ENCODE assay signal across 15 cellular contexts in the genomic region with DNA sequence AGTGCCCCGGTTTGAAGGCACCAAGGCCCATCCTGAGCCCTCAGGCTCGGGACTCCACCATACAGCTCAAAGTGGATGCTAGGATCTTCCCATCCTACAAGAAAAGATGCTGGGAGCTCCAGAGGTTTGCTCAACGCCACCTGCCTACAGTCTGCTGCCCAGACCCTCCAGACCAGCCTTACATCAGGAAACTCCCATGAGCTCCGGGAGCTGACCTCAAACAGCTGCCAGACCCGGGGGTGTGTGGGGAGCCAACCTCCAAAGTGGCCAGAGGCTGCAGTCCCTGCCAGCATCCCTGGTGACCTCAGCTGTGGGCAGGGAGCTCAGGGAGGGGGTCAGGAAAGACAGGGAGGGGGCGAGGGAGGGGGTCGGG. TPM values are rescaled to one million over a fixed set of nuclear protein-coding genes. Genes with fewer than 3 reads are reported as not detected.
A peak's percentile ranks its signal among the peaks of the same experiment; 100 is the strongest.
DNase-seq lines count a peak whose midpoint lies in the region; ATAC-seq, FAIRE-seq and TF ChIP-seq lines count a peak whose summit lies in the region.
"Had no signal": no experiment of that assay in that cellular context is flagged by ENCODE, and none has a peak within 500 bp of the region (broad histone marks: within the 10 kb centered on the region; RNA-seq: fewer than 3 reads in every experiment).

No MANE protein-coding gene starts in this region.

- no peaks in the 10 kb centered on the region for H3K27me3 ChIP-seq in CD4-positive, alpha-beta T cell (ENCODE audit: control insufficient read depth, insufficient read depth, low read length)
- H3K27me3 ChIP-seq in HUES64 (ENCODE audit: insufficient read depth, low read length) (peaks cover 6% of the 10 kb centered on the region; the same call in 1 of the 2 replicates), parathyroid adenoma (ENCODE audit: control insufficient read depth, insufficient read depth, low read length) (no peaks in the 10 kb centered on the region)

- intact Hi-C loops in CD4-positive, alpha-beta T cell (cut with DNase I, micrococcal nuclease): no loop called here

- H3K9me3 ChIP-seq in CD4-positive, alpha-beta T cell (ENCODE audit: control insufficient read depth, low read length): no peaks in the 10 kb centered on the region
- H3K9me3 ChIP-seq in HUES64 (ENCODE audit: insufficient read depth, low read depth, low read length) (no peaks in the 10 kb centered on the region), parathyroid adenoma (ENCODE audit: control insufficient read depth, low read length) (no peaks in the 10 kb centered on the region)

- CTCF ChIA-PET in CD4-positive, alpha-beta T cell (lab: Charles Lee): interaction anchor here (0.6 to 1.5 kb wide), 13 partner anchors 10 to 1231 kb away, joined by 3 to 8 read pairs (median 3); no protein-coding TSS in a partner anchor
- CTCF ChIA-PET in activated naive CD4-positive, alpha-beta T cell treated with anti-CD3 and anti-CD28 coated beads, Interleukin-2, amount 10 ng/mL, durations not matched to agents 7 days and 5 days (lab: Charles Lee): interaction anchor here (0.7 to 1.5 kb wide), 9 partner anchors 12 to 1885 kb away, joined by 3 to 7 read pairs (median 4); no protein-coding TSS in a partner anchor

- no peak for FAIRE-seq in D721Med (lab: Jason Lieb, UNC)

- no peak overlapping the region for H3K27ac ChIP-seq in CD4-positive, alpha-beta T cell (ENCODE audit: low read depth, low read length)
- H3K27ac ChIP-seq in HUES64 (ENCODE audit: low read depth, low read length): no peak overlapping the region
- no peak overlapping the region for H3K27ac ChIP-seq in parathyroid adenoma

- no peak overlapping the region for H3K4me2 ChIP-seq in parathyroid adenoma (ENCODE audit: low read length)

- H3K4me3 ChIP-seq in HUES64 (ENCODE audit: low read length): no peak overlapping the region
- H3K4me3 ChIP-seq in parathyroid adenoma (ENCODE audit: low read depth, low read length): no peak overlapping the region

- peak overlapping the region; percentile 63 for H3K9ac ChIP-seq in HUES64 (ENCODE audit: low read depth, low read length)
- no peak overlapping the region for H3K9ac ChIP-seq in parathyroid adenoma

- no peak for ATAC-seq in CD4-positive, alpha-beta T cell (ENCODE audit: poor library complexity)
- ATAC-seq in effector memory CD8-positive, alpha-beta T cell (replicated peaks): no peak
- ATAC-seq in GM21528 (IDR thresholded peaks at IDR 0.05; ENCODE audit: low FRiP score, unreplicated experiment): no peak

- TF ChIP-seq CTCF in CD4-positive, alpha-beta T cell (IDR thresholded peaks at IDR 0.05): no peak
- peak; percentile 3 for TF ChIP-seq CTCF in parathyroid adenoma (IDR thresholded peaks at IDR 0.05)
- TF ChIP-seq CTCF in D721Med (IDR thresholded peaks at IDR 0.05; ENCODE audit: insufficient read depth, missing control alignments): no peak

- H3K36me3 ChIP-seq in HUES64 (ENCODE audit: insufficient read depth, low read length): no peaks in the 10 kb centered on the region
- H3K36me3 ChIP-seq in parathyroid adenoma (ENCODE audit: control insufficient read depth, insufficient read depth, low read length): no peaks in the 10 kb centered on the region

- H3K79me2 ChIP-seq in parathyroid adenoma: no peaks in the 10 kb centered on the region

- H2AFZ ChIP-seq in parathyroid adenoma: peak overlapping the region; percentile 25

- peak overlapping the region; percentile 11 for H3K4me3 Mint-ChIP-seq in CD4-positive, alpha-beta T cell
- peak overlapping the region; percentile 22 to 67 for H3K4me3 Mint-ChIP-seq in effector memory CD8-positive, alpha-beta T cell
- no peak overlapping the region for H3K4me3 Mint-ChIP-seq in activated naive CD4-positive, alpha-beta T cell treated with anti-CD3 and anti-CD28 coated beads, Interleukin-2, amount 10 ng/mL, durations not matched to agents 7 days and 5 days
- H3K4me3 Mint-ChIP-seq: stimulated activated naive CD8-positive, alpha-beta T cell treated with anti-CD3 and anti-CD28 coated beads, Interleukin-15, Interleukin-2, amounts not matched to agents 100 ng/mL and 50 ng/mL, for 24 hours had no signal

- H3K4me1 Mint-ChIP-seq in CD4-positive, alpha-beta T cell (ENCODE audit: low read depth): no peaks in the 10 kb centered on the region
- H3K4me1 Mint-ChIP-seq in effector memory CD8-positive, alpha-beta T cell (ENCODE audit: low read depth in 2 of 2): peaks cover 8% of the 10 kb centered on the region in 2 donors
- H3K4me1 Mint-ChIP-seq in activated naive CD4-positive, alpha-beta T cell treated with anti-CD3 and anti-CD28 coated beads, Interleukin-2, amount 10 ng/mL, durations not matched to agents 7 days and 5 days: peaks cover 2% of the 10 kb centered on the region

- POLR2A ChIA-PET in CD4-positive, alpha-beta T cell (lab: Charles Lee): interaction anchor here (0.6 to 1.8 kb wide), 3 partner anchors 64 to 439 kb away, joined by 3 to 4 read pairs (median 3); a partner anchor contains a TSS

- no peaks in the 10 kb centered on the region for H3K36me3 Mint-ChIP-seq in CD4-positive, alpha-beta T cell (ENCODE audit: low read depth)
- no peaks in the 10 kb centered on the region for H3K36me3 Mint-ChIP-seq in effector memory CD8-positive, alpha-beta T cell (ENCODE audit: insufficient read depth)
- no peaks in the 10 kb centered on the region for H3K36me3 Mint-ChIP-seq in activated naive CD4-positive, alpha-beta T cell treated with anti-CD3 and anti-CD28 coated beads, Interleukin-2, amount 10 ng/mL, durations not matched to agents 7 days and 5 days
- H3K36me3 Mint-ChIP-seq: CD8-positive, alpha-beta memory T cell had no signal

- 61% methylated on average over 7 of the region's 7 CpGs for WGBS in HUES64

- H3K4me1 ChIP-seq in HUES64 (ENCODE audit: insufficient read depth, low read length): peaks cover 5% of the 10 kb centered on the region; the same call in 1 of the 2 replicates
- H3K4me1 ChIP-seq in parathyroid adenoma: no peaks in the 10 kb centered on the region

- no peak for DNase-seq in CD4-positive, alpha-beta T cell
- no peak for DNase-seq in effector memory CD8-positive, alpha-beta T cell
- DNase-seq in activated naive CD4-positive, alpha-beta T cell treated with anti-CD3 and anti-CD28 coated beads, Interleukin-2, amount 10 ng/mL, durations not matched to agents 7 days and 5 days: no peak
- DNase-seq in D721Med (ENCODE audit: insufficient read length, low spot score): no peak
- no peak for DNase-seq in DMS53 treated with DMSO at 0.1 percent for 48 hours (lab: John Stamatoyannopoulos, UW; ENCODE audit: unreplicated experiment)
- DNase-seq: CD8-positive, alpha-beta memory T cell; KBM-7; SIG-M5 had no signal

- no peaks in the 10 kb centered on the region for H3K9me3 Mint-ChIP-seq in CD4-positive, alpha-beta T cell
- H3K9me3 Mint-ChIP-seq in effector memory CD8-positive, alpha-beta T cell: no peaks in the 10 kb centered on the region
- H3K9me3 Mint-ChIP-seq in activated naive CD4-positive, alpha-beta T cell treated with anti-CD3 and anti-CD28 coated beads, Interleukin-2, amount 10 ng/mL, durations not matched to agents 7 days and 5 days: no peaks in the 10 kb centered on the region
- H3K9me3 Mint-ChIP-seq: stimulated activated naive CD8-positive, alpha-beta T cell treated with anti-CD3 and anti-CD28 coated beads, Interleukin-15, Interleukin-2, amounts not matched to agents 100 ng/mL and 50 ng/mL, for 24 hours had no signal

- H3K27me3 Mint-ChIP-seq in CD4-positive, alpha-beta T cell: no peaks in the 10 kb centered on the region
- peaks cover 13 to 18% of the 10 kb centered on the region in 2 donors for H3K27me3 Mint-ChIP-seq in effector memory CD8-positive, alpha-beta T cell
- H3K27me3 Mint-ChIP-seq in activated naive CD4-positive, alpha-beta T cell treated with anti-CD3 and anti-CD28 coated beads, Interleukin-2, amount 10 ng/mL, durations not matched to agents 7 days and 5 days: peaks cover 61% of the 10 kb centered on the region

- H3K27ac Mint-ChIP-seq in CD4-positive, alpha-beta T cell: no peak overlapping the region
- no peak overlapping the region for H3K27ac Mint-ChIP-seq in effector memory CD8-positive, alpha-beta T cell
- no peak overlapping the region for H3K27ac Mint-ChIP-seq in activated naive CD4-positive, alpha-beta T cell treated with anti-CD3 and anti-CD28 coated beads, Interleukin-2, amount 10 ng/mL, durations not matched to agents 7 days and 5 days
- H3K27ac Mint-ChIP-seq: stimulated activated naive CD8-positive, alpha-beta T cell treated with anti-CD3 and anti-CD28 coated beads, Interleukin-15, Interleukin-2, amounts not matched to agents 100 ng/mL and 50 ng/mL, for 24 hours had no signal

RNA-seq across cellular contexts. Expression of a gene that starts 43.8 kb away (rescaled TPM):
- total RNA-seq in CD4-positive, alpha-beta T cell: not detected
- not detected for polyA plus RNA-seq in HUES64 (2013, experiment 1 of 2)
- polyA plus RNA-seq in HUES64 (2013, experiment 2 of 2): not detected
- total RNA-seq: CD8-positive, alpha-beta memory T cell; mucosa of gallbladder; right cardiac atrium had no signal
- polyA plus RNA-seq: adipose tissue; CD8-positive, alpha-beta memory T cell; right cardiac atrium had no signal
